8 cellular contexts compared by ENCODE assay signal in genomic region chr11:113875414-113876073, GRCh38. TPM values are rescaled to one million over a fixed set of nuclear protein-coding genes. Genes with fewer than 3 reads are reported as not detected.
DNase-seq lines count a peak whose midpoint lies in the region; ATAC-seq and TF ChIP-seq lines count a peak whose summit lies in the region.

USP28 (minus strand) TSS chr11:113875572; CDS start chr11:113875501, 71 bp downstream.

- H3K27me3 ChIP-seq in BE2C (no peaks in the 10 kb centered on the region), layer of hippocampus (ENCODE audit: control insufficient read depth, insufficient read depth, low read length) (no peaks in the 10 kb centered on the region)

- H3K4me1 ChIP-seq in BE2C = peaks cover 3% of the 10 kb centered on the region; the same call in 1 of the 2 replicates

- H3K9me3 ChIP-seq in BE2C = no peaks in the 10 kb centered on the region

- ATAC-seq in HG03439 (IDR thresholded peaks at IDR 0.05; ENCODE audit: unreplicated experiment) = peak; percentile 89

- H3K4me3 ChIP-seq in BE2C (ENCODE audit: low read depth, low read length) = peak within 1 kb of the TSS; percentile 80

- H3K27ac ChIP-seq in cingulate gyrus (ENCODE audit: low read depth, low read length) = peak within 1 kb of the TSS; percentile 96
- H3K27ac ChIP-seq in layer of hippocampus (ENCODE audit: low read depth, low read length) = peak within 1 kb of the TSS; percentile 87

- DNase-seq in BE2C (peak; percentile 99), GM19238 (ENCODE audit: insufficient read length, low spot score) (peak; percentile 94), NCI-H510A (lab: John Stamatoyannopoulos, UW) (peak; percentile 94)
- DNase-seq in activated CD4-positive, alpha-beta T cell treated with anti-CD3 and anti-CD28 coated beads for 48 hours = peak; percentile 85
- peak; percentile 41 to 78 (median 62) for DNase-seq in stimulated activated CD4-positive, alpha-beta T cell treated with anti-CD3 and anti-CD28 coated beads, Interleukin-1b, Interleukin-23, amount 100 ng/mL, for 24 hours (ENCODE audit: low read depth in 4 of 4, low spot score in 1 of 4)

- no peak for TF ChIP-seq CTCF in BE2C (IDR thresholded peaks at IDR 0.05; ENCODE audit: low read depth, low read length)

- H3K36me3 ChIP-seq in BE2C = no peaks in the 10 kb centered on the region

RNA-seq across cellular contexts. Expression of gene USP28, which starts in this region (rescaled TPM):
- 9.7 TPM for polyA plus RNA-seq in BE2C (2012; ENCODE audit: insufficient read depth, insufficient read length, low read depth)

Comparison
In these comparisons a context has a peak if more than half of its experiments do, and no peak if none do; other contexts are left out.
1. Peak in every context shown above with its lines: DNase-seq, ATAC-seq, H3K4me3 ChIP-seq and H3K27ac ChIP-seq.